8 cellular contexts compared by ENCODE assay signal in the genomic region with DNA sequence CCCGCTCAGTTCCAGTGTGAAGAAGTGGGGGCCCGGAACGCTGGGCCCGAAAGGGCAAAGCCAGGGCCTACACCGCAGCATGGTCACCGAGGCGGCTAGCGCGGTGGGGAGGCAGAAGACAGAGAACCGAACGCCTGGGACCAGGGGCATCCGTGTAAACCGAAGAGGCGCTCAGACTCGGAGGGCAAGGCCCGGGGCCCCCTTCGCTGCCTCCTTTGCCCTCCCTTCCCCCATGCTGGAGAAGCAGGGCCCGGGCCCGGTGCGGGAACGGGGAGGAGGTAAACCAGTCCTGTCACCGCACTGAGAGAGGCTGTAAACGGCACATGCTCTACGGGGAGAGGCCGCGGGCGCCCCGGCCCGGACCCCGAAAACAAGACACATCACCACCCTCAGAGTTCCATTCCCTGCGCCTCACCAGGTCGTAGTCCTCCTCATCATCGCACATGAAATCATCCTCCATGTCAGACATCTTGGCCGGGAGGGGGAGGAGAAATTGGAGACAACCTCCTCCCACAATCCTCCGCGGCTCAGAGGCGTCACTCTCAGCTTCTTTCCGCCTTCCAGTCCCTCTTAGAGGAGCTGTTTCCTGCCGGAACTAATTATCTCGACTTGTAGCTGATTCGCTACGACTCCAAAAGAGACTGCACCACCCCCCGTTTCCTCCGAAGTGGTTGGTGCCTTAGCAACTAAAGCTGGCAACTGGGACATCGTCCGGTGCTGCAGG. TPM values are rescaled to one million over a fixed set of nuclear protein-coding genes. Genes with fewer than 3 reads are reported as not detected.
DNase-seq lines count a peak whose midpoint lies in the region; ATAC-seq and TF ChIP-seq lines count a peak whose summit lies in the region.

TSS of gene COPS2 (minus strand) at position 490 of the 724 bp plus-strand sequence. CDS start at position 469, 21 bp downstream.

- H3K4me1 ChIP-seq in ovary (ENCODE audit: insufficient read depth) (peaks cover 2% of the 10 kb centered on the region), thyroid gland (peaks cover 14 to 16% of the 10 kb centered on the region in 2 donors)

- peak within 1 kb of the TSS; percentile 37 to 62 for H3K27ac ChIP-seq in ovary
- peak within 1 kb of the TSS; percentile 4 to 90 (median 80) for H3K27ac ChIP-seq in thyroid gland

- no peaks in the 10 kb centered on the region for H3K36me3 ChIP-seq in ovary
- H3K36me3 ChIP-seq in thyroid gland = no peaks in the 10 kb centered on the region

- TF ChIP-seq POLR2A in GM10847 (IDR thresholded peaks at IDR 0.05; ENCODE audit: extremely low read depth, insufficient read length) (peak; percentile 41), ovary (IDR thresholded peaks at IDR 0.05) (peak; percentile 62), thyroid gland (IDR thresholded peaks at IDR 0.05) (peak in 1 of 2 donors; percentile 75)

- DNase-seq in NCI-H128 (lab: John Stamatoyannopoulos, UW; ENCODE audit: unreplicated experiment) (peak; percentile 85), SW 1271 (lab: John Stamatoyannopoulos, UW) (peak; percentile 89 to 93), Right ventricle myocardium inferior (ENCODE audit: missing footprints) (peak; percentile 91), ovary (peak; percentile 90 to 94 (median 93)), thyroid gland (peak; percentile 94)
- DNase-seq in activated naive CD8-positive, alpha-beta T cell treated with anti-CD3 and anti-CD28 coated beads, Interleukin-2, amount 50 U/mL, for 16 hours (ENCODE audit: low read depth, low spot score) = peak; percentile 86

- peak; percentile 92 for ATAC-seq in HG02678 (IDR thresholded peaks at IDR 0.05; ENCODE audit: unreplicated experiment)
- ATAC-seq in Right ventricle myocardium inferior = peak; percentile 99

- H3K9me3 ChIP-seq in ovary (no peaks in the 10 kb centered on the region), thyroid gland (no peaks in the 10 kb centered on the region)

- H3K27me3 ChIP-seq in ovary = no peaks in the 10 kb centered on the region
- no peaks in the 10 kb centered on the region for H3K27me3 ChIP-seq in thyroid gland

- intact Hi-C loops in Right ventricle myocardium inferior (cut with DNase I) (loop anchor here (10.0 kb wide), 2 partner anchors 270 to 470 kb away; partner anchors contain the start of genes DTWD1, FAM227B and FGF7), ovary (cut with DNase I) (no loop called here), thyroid gland (cut with DNase I) (loop anchor here (10.0 kb wide), 1 partner anchor 100 kb away; no protein-coding TSS in a partner anchor)

- no peak for TF ChIP-seq EP300 in ovary (IDR thresholded peaks at IDR 0.05)

- H3K4me3 ChIP-seq in ovary (peak within 1 kb of the TSS; percentile 93), thyroid gland (replicated peaks in 1 of 3) (peak within 1 kb of the TSS; percentile 41 to 84 (median 78))

- TF ChIP-seq CTCF in ovary (IDR thresholded peaks at IDR 0.05) = peak in 1 of 3 donors; percentile 25
- peak in 1 of 6 experiments; percentile 27 for TF ChIP-seq CTCF in thyroid gland (IDR thresholded peaks at IDR 0.05)

- WGBS in ovary, 3 donors = 0% methylated on average over 46 of the region's 46 CpGs
- WGBS in thyroid gland, 2 donors = 1% methylated on average over 26 to 44 of the region's 46 CpGs

RNA-seq across cellular contexts. Expression of gene COPS2, which starts in this region (rescaled TPM):
- total RNA-seq in Right ventricle myocardium inferior (77.0 TPM), ovary (10 to 100 TPM; 44.2 to 95.4 (median 80.0) TPM), thyroid gland (10 to 100 TPM; 52.4 to 80.0 (median 61.3) TPM)
- 10 to 100 TPM; 66.1 to 80.5 TPM for polyA plus RNA-seq in ovary

Comparison
In these comparisons a context has a peak if more than half of its experiments do, and no peak if none do; other contexts are left out.
1. Peak in every context shown above with its lines: DNase-seq, ATAC-seq, H3K4me3 ChIP-seq and H3K27ac ChIP-seq.
2. intact Hi-C loops: an anchor here in Right ventricle myocardium inferior (10.0 kb wide) and thyroid gland (10.0 kb wide); none called in ovary.